Comparison of ENCODE assay signal across 1 cellular context in the genomic region with DNA sequence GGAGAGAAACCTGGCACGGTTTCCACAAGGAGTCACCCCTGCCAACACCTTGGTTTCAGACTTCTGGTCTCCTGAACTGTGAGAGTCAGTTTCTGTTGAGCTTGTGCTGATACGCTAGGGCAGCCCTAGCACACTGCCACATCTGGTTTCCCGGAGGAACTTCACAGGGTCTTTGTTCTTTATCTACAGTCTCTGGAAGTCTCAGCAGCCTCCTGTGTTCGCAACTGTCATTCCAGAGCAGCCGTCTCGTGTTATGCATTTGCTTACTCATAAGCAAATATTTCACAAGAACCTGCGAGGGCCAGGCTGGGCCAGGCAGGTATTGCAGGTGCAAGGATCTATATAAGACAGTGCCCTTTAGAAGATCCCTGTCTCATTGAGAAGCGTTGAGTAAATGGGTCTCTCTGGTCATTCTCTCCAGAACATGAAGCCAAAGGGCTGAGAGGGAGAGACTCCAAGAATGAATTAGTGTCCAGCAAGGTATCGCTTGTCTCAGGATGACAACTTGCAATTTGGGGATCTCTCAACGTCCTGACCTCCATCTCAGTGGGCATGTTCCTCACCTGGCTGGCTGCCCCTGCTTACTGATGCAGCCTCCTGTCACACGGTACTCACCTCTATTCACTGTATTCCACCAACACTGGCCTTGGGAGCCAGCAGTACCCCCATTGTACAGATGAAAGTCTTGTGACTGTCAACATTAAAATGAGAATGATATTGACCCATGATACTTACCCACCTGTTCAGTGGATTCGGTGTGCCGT.
A peak's percentile ranks its signal among the peaks of the same experiment; 100 is the strongest.
TF ChIP-seq lines count a peak whose summit lies in the region.

No MANE protein-coding gene starts in this region.

TF ChIP-seq in HepG2, 621 proteins besides CTCF, POLR2A, EP300 and RAD21 (continued from another document and continues in another):
- TF ChIP-seq, protein P1, sequence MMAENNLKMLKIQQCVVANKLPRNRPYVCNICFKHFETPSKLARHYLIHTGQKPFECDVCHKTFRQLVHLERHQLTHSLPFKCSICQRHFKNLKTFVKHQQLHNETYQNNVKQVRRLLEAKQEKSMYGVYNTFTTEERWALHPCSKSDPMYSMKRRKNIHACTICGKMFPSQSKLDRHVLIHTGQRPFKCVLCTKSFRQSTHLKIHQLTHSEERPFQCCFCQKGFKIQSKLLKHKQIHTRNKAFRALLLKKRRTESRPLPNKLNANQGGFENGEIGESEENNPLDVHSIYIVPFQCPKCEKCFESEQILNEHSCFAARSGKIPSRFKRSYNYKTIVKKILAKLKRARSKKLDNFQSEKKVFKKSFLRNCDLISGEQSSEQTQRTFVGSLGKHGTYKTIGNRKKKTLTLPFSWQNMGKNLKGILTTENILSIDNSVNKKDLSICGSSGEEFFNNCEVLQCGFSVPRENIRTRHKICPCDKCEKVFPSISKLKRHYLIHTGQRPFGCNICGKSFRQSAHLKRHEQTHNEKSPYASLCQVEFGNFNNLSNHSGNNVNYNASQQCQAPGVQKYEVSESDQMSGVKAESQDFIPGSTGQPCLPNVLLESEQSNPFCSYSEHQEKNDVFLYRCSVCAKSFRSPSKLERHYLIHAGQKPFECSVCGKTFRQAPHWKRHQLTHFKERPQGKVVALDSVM (CRISPR knock-in tag; IDR thresholded peaks at IDR 0.05), result no peak
- TF ChIP-seq GATAD2A (CRISPR knock-in tag; IDR thresholded peaks at IDR 0.05) (peak; percentile 95), ZNF510 (CRISPR knock-in tag; IDR thresholded peaks at IDR 0.05; ENCODE audit: low read depth) (no peak), EHMT2 (IDR thresholded peaks at IDR 0.05; ENCODE audit: borderline replicate concordance, low read depth, low read length) (no peak), MZF1 (CRISPR knock-in tag; IDR thresholded peaks at IDR 0.05; ENCODE audit: borderline replicate concordance) (no peak), MTF1 (CRISPR knock-in tag; IDR thresholded peaks at IDR 0.05) (no peak), KDM6A (CRISPR knock-in tag; IDR thresholded peaks at IDR 0.05; ENCODE audit: low read depth) (peak; percentile 50; the same call in 1 of the 2 replicates), ETV5 (CRISPR knock-in tag; IDR thresholded peaks at IDR 0.05; ENCODE audit: borderline replicate concordance) (peak; percentile 48; the same call in 1 of the 2 replicates), HDAC6 (IDR thresholded peaks at IDR 0.05; ENCODE audit: low read depth, low read length) (no peak), SAP130 (CRISPR knock-in tag; IDR thresholded peaks at IDR 0.05; ENCODE audit: low read depth) (peak; percentile 66), ZNF83 (CRISPR knock-in tag; IDR thresholded peaks at IDR 0.05; ENCODE audit: borderline replicate concordance) (no peak), ZNF143 (CRISPR knock-in tag; IDR thresholded peaks at IDR 0.05) (no peak), KDM4B (CRISPR knock-in tag; IDR thresholded peaks at IDR 0.05) (no peak), FLYWCH1 (CRISPR knock-in tag; IDR thresholded peaks at IDR 0.05) (0 out of 2 replicates have a peak, but pooled peaks have one; percentile 70), CCDC6 (CRISPR knock-in tag; IDR thresholded peaks at IDR 0.05) (no peak), ELF3 (CRISPR knock-in tag; IDR thresholded peaks at IDR 0.05) (peak; percentile 44; the same call in 1 of the 2 replicates), RBAK (CRISPR knock-in tag; IDR thresholded peaks at IDR 0.05) (peak; percentile 98), STAG1 (CRISPR knock-in tag; IDR thresholded peaks at IDR 0.05) (peak; percentile 52), KLF13 (CRISPR knock-in tag; IDR thresholded peaks at IDR 0.05) (no peak), SP1 (IDR thresholded peaks at IDR 0.05) (no peak), SP1 (CRISPR knock-in tag; IDR thresholded peaks at IDR 0.05) (no peak), PTBP1 (IDR thresholded peaks at IDR 0.05; ENCODE audit: low read depth, low read length, poor library complexity, severe bottlenecking) (no peak), JUND (CRISPR knock-in tag; IDR thresholded peaks at IDR 0.05) (peak; percentile 49; the same call in 1 of the 2 replicates), JUN (CRISPR knock-in tag; IDR thresholded peaks at IDR 0.05) (no peak; the same call in 1 of the 2 replicates), ZMYM2 (CRISPR knock-in tag; IDR thresholded peaks at IDR 0.05) (no peak), ZNF619 (CRISPR knock-in tag; IDR thresholded peaks at IDR 0.05) (no peak), ZKSCAN5 (CRISPR knock-in tag; IDR thresholded peaks at IDR 0.05) (no peak), CBFB (CRISPR knock-in tag; IDR thresholded peaks at IDR 0.05) (no peak), U2AF2 (IDR thresholded peaks at IDR 0.05; ENCODE audit: low read depth, low read length) (no peak), ZNF124 (CRISPR knock-in tag; IDR thresholded peaks at IDR 0.05) (0 out of 2 replicates have a peak, but pooled peaks have one; percentile 30), BHLHE40 (IDR thresholded peaks at IDR 0.05; ENCODE audit: low read length) (peak; percentile 82), ZNF530 (CRISPR knock-in tag; IDR thresholded peaks at IDR 0.05; ENCODE audit: low read depth) (no peak)
- TF ChIP-seq, protein P2, sequence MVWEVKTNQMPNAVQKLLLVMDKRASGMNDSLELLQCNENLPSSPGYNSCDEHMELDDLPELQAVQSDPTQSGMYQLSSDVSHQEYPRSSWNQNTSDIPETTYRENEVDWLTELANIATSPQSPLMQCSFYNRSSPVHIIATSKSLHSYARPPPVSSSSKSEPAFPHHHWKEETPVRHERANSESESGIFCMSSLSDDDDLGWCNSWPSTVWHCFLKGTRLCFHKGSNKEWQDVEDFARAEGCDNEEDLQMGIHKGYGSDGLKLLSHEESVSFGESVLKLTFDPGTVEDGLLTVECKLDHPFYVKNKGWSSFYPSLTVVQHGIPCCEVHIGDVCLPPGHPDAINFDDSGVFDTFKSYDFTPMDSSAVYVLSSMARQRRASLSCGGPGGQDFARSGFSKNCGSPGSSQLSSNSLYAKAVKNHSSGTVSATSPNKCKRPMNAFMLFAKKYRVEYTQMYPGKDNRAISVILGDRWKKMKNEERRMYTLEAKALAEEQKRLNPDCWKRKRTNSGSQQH (CRISPR knock-in tag; IDR thresholded peaks at IDR 0.05; ENCODE audit: low read depth), result 0 out of 2 replicates have a peak, but pooled peaks have one; percentile 49
- TF ChIP-seq, protein P3, sequence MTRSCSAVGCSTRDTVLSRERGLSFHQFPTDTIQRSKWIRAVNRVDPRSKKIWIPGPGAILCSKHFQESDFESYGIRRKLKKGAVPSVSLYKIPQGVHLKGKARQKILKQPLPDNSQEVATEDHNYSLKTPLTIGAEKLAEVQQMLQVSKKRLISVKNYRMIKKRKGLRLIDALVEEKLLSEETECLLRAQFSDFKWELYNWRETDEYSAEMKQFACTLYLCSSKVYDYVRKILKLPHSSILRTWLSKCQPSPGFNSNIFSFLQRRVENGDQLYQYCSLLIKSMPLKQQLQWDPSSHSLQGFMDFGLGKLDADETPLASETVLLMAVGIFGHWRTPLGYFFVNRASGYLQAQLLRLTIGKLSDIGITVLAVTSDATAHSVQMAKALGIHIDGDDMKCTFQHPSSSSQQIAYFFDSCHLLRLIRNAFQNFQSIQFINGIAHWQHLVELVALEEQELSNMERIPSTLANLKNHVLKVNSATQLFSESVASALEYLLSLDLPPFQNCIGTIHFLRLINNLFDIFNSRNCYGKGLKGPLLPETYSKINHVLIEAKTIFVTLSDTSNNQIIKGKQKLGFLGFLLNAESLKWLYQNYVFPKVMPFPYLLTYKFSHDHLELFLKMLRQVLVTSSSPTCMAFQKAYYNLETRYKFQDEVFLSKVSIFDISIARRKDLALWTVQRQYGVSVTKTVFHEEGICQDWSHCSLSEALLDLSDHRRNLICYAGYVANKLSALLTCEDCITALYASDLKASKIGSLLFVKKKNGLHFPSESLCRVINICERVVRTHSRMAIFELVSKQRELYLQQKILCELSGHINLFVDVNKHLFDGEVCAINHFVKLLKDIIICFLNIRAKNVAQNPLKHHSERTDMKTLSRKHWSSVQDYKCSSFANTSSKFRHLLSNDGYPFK (CRISPR knock-in tag; IDR thresholded peaks at IDR 0.05; ENCODE audit: borderline replicate concordance), result no peak
- TF ChIP-seq, protein P4, sequence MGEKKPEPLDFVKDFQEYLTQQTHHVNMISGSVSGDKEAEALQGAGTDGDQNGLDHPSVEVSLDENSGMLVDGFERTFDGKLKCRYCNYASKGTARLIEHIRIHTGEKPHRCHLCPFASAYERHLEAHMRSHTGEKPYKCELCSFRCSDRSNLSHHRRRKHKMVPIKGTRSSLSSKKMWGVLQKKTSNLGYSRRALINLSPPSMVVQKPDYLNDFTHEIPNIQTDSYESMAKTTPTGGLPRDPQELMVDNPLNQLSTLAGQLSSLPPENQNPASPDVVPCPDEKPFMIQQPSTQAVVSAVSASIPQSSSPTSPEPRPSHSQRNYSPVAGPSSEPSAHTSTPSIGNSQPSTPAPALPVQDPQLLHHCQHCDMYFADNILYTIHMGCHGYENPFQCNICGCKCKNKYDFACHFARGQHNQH (CRISPR knock-in tag; IDR thresholded peaks at IDR 0.05), result peak; percentile 46; the same call in 1 of the 2 replicates
- TF ChIP-seq, protein P5, sequence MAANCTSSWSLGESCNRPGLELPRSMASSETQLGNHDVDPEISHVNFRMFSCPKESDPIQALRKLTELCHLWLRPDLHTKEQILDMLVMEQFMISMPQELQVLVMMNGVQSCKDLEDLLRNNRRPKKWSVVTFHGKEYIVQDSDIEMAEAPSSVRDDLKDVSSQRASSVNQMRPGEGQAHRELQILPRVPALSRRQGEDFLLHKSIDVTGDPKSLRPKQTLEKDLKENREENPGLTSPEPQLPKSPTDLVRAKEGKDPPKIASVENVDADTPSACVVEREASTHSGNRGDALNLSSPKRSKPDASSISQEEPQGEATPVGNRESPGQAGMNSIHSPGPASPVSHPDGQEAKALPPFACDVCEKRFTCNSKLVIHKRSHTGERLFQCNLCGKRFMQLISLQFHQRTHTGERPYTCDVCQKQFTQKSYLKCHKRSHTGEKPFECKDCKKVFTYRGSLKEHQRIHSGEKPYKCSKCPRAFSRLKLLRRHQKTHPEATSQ (CRISPR knock-in tag; IDR thresholded peaks at IDR 0.05; ENCODE audit: borderline replicate concordance), result no peak
- TF ChIP-seq, protein P6, sequence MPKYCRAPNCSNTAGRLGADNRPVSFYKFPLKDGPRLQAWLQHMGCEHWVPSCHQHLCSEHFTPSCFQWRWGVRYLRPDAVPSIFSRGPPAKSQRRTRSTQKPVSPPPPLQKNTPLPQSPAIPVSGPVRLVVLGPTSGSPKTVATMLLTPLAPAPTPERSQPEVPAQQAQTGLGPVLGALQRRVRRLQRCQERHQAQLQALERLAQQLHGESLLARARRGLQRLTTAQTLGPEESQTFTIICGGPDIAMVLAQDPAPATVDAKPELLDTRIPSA (CRISPR knock-in tag; IDR thresholded peaks at IDR 0.05; ENCODE audit: borderline replicate concordance), result no peak
- TF ChIP-seq, protein P7, sequence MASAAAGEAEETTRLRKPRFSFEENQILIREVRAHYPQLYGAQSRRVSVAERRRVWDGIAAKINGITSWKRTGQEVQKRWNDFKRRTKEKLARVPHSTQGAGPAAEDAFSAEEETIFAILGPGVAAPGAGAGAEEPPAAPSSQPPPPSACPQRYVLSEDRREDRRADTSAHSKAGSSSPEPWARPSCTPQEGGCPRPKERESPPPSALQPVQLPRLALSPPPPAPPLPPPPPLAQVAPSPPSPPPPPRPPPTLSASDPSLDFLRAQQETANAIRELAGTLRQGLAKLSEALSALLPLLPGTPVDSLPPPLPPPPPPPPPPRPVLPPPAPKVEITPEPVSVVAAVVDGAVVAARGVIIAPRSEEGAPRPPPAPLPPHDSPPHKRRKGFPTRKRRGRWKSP (CRISPR knock-in tag; IDR thresholded peaks at IDR 0.05), result 0 out of 2 replicates have a peak, but pooled peaks have one; percentile 38
- TF ChIP-seq, protein P8, sequence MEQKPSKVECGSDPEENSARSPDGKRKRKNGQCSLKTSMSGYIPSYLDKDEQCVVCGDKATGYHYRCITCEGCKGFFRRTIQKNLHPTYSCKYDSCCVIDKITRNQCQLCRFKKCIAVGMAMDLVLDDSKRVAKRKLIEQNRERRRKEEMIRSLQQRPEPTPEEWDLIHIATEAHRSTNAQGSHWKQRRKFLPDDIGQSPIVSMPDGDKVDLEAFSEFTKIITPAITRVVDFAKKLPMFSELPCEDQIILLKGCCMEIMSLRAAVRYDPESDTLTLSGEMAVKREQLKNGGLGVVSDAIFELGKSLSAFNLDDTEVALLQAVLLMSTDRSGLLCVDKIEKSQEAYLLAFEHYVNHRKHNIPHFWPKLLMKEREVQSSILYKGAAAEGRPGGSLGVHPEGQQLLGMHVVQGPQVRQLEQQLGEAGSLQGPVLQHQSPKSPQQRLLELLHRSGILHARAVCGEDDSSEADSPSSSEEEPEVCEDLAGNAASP (CRISPR knock-in tag; IDR thresholded peaks at IDR 0.05; ENCODE audit: borderline replicate concordance), result peak; percentile 61
- TF ChIP-seq, protein P9, sequence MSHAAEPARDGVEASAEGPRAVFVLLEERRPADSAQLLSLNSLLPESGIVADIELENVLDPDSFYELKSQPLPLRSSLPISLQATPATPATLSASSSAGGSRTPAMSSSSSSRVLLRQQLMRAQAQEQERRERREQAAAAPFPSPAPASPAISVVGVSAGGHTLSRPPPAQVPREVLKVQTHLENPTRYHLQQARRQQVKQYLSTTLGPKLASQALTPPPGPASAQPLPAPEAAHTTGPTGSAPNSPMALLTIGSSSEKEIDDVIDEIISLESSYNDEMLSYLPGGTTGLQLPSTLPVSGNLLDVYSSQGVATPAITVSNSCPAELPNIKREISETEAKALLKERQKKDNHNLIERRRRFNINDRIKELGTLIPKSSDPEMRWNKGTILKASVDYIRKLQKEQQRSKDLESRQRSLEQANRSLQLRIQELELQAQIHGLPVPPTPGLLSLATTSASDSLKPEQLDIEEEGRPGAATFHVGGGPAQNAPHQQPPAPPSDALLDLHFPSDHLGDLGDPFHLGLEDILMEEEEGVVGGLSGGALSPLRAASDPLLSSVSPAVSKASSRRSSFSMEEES (CRISPR knock-in tag; IDR thresholded peaks at IDR 0.05), result peak; percentile 81
- TF ChIP-seq, protein P10, sequence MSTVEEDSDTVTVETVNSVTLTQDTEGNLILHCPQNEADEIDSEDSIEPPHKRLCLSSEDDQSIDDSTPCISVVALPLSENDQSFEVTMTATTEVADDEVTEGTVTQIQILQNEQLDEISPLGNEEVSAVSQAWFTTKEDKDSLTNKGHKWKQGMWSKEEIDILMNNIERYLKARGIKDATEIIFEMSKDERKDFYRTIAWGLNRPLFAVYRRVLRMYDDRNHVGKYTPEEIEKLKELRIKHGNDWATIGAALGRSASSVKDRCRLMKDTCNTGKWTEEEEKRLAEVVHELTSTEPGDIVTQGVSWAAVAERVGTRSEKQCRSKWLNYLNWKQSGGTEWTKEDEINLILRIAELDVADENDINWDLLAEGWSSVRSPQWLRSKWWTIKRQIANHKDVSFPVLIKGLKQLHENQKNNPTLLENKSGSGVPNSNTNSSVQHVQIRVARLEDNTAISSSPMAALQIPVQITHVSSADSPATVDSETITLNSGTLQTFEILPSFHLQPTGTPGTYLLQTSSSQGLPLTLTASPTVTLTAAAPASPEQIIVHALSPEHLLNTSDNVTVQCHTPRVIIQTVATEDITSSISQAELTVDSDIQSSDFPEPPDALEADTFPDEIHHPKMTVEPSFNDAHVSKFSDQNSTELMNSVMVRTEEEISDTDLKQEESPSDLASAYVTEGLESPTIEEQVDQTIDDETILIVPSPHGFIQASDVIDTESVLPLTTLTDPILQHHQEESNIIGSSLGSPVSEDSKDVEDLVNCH (CRISPR knock-in tag; IDR thresholded peaks at IDR 0.05), result no peak
- TF ChIP-seq, protein P11, sequence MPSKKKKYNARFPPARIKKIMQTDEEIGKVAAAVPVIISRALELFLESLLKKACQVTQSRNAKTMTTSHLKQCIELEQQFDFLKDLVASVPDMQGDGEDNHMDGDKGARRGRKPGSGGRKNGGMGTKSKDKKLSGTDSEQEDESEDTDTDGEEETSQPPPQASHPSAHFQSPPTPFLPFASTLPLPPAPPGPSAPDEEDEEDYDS (CRISPR knock-in tag; IDR thresholded peaks at IDR 0.05), result 0 out of 2 replicates have a peak, but pooled peaks have one; percentile 20
